ENCODE assay signal across 9 cellular contexts in the genomic region with DNA sequence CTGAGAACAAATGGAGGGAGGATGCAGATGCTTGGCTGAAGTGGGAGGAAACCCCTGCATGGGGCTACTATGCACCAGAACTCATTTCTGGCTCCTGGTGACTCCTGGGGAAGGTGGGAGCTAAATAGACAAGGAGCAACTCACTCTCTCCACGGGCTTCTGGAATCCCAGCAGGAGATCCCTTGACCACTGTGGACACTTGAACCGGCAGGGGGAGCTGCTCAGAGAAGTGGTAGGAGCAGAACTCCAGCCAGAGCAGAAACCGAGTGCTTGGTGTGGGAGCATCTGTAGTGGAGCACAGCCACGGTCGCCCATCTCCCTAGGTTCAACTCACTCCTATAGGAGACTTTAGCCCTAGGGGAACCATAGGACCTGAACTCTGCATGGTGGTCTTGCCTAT.
DNase-seq lines count a peak whose midpoint lies in the region; TF ChIP-seq lines count a peak whose summit lies in the region.
"Had no signal": no experiment of that assay in that cellular context is flagged by ENCODE, and none has a peak within 500 bp of the region (broad histone marks: within the 10 kb centered on the region; RNA-seq: fewer than 3 reads in every experiment).

No MANE protein-coding gene starts in this region.

- TF ChIP-seq CTCF in MCF 10A (IDR thresholded peaks at IDR 0.05; ENCODE audit: unreplicated experiment), result no peak
- TF ChIP-seq CTCF in breast epithelium (IDR thresholded peaks at IDR 0.05), result no peak
- no peak for TF ChIP-seq CTCF in testis (IDR thresholded peaks at IDR 0.05)

- H3K9me3 ChIP-seq in breast epithelium (no peaks in the 10 kb centered on the region), MG63 (no peaks in the 10 kb centered on the region), testis (no peaks in the 10 kb centered on the region)

- H3K36me3 ChIP-seq in breast epithelium, result no peaks in the 10 kb centered on the region
- H3K36me3 ChIP-seq in MG63, result no peaks in the 10 kb centered on the region
- H3K36me3 ChIP-seq in testis (ENCODE audit: low read depth, missing control alignments), result no peaks in the 10 kb centered on the region

- 36 to 64% methylated on average over 5 of the region's 5 CpGs for WGBS in testis, 2 donors

- H3K27me3 ChIP-seq in breast epithelium (peaks cover 0 to 7% of the 10 kb centered on the region in 2 donors), MG63 (no peaks in the 10 kb centered on the region), testis (no peaks in the 10 kb centered on the region)

- no peak overlapping the region for H3K27ac Mint-ChIP-seq in MCF 10A (ENCODE audit: low read depth, unreplicated experiment)

- no peak for TF ChIP-seq POLR2A in breast epithelium (IDR thresholded peaks at IDR 0.05)
- TF ChIP-seq POLR2A in testis (IDR thresholded peaks at IDR 0.05), result no peak

- CTCF ChIA-PET in MCF 10A (lab: Yijun Ruan, JAX), result interaction anchor here (0.6 to 1.2 kb wide), 2 partner anchors 193 to 450 kb away, joined by 3 to 4 read pairs; no protein-coding TSS in a partner anchor

- POLR2A ChIA-PET in MCF 10A (lab: Yijun Ruan, JAX), result no interaction called here

- H3K9me3 Mint-ChIP-seq in MCF 10A (ENCODE audit: unreplicated experiment), result peaks cover 37% of the 10 kb centered on the region

- H3K4me3 ChIP-seq in breast epithelium (no peak overlapping the region), MG63 (no peak overlapping the region), testis (no peak overlapping the region)

- H3K4me3 Mint-ChIP-seq in MCF 10A (ENCODE audit: unreplicated experiment), result no peak overlapping the region

- intact Hi-C loops in MCF 10A (cut with micrococcal nuclease) (no loop called here), breast epithelium (cut with DNase I; ENCODE audit: low total_unique reads) (no loop called here), testis (cut with DNase I; ENCODE audit: low total_unique reads) (no loop called here)

- H3K4me1 ChIP-seq in breast epithelium, result no peaks in the 10 kb centered on the region
- no peaks in the 10 kb centered on the region for H3K4me1 ChIP-seq in testis

- H3K4me1 Mint-ChIP-seq in MCF 10A (ENCODE audit: insufficient read depth, unreplicated experiment), result no peaks in the 10 kb centered on the region

- no peaks in the 10 kb centered on the region for H3K27me3 Mint-ChIP-seq in MCF 10A (ENCODE audit: insufficient read depth, unreplicated experiment)

- no peaks in the 10 kb centered on the region for H3K36me3 Mint-ChIP-seq in MCF 10A (ENCODE audit: insufficient read depth, unreplicated experiment)

- BruUV-seq in MCF 10A (replicated peaks; lab: Mats Ljungman, UMichigan), result no TSS peak

- no peak overlapping the region for H3K27ac ChIP-seq in breast epithelium
- H3K27ac ChIP-seq in testis, result no peak overlapping the region

- DNase-seq in MCF 10A (ENCODE audit: unreplicated experiment) (peak; percentile 52), breast epithelium (ENCODE audit: low spot score in 2 of 2) (no peak), MG63 (peak; percentile 23), ecto neural progenitor cell (ENCODE audit: low spot score) (peak; percentile 57), testis (peak; percentile 20), hepatic stellate cell (ENCODE audit: low spot score) (no peak), germinal center (ENCODE audit: low spot score) (no peak)
- no peak for DNase-seq in stimulated activated CD4-positive, alpha-beta T cell treated with anti-CD3 and anti-CD28 coated beads, Interleukin-4, amount 100 ng/mL, for 1 hour
- DNase-seq: NCI-H446 treated with DMSO at 0.1 percent for 48 hours had no signal

Comparison
In these comparisons a context has a peak if more than half of its experiments do, and no peak if none do; other contexts are left out.
1. DNase-seq: peak in MCF 10A (single experiment), MG63 (single experiment), ecto neural progenitor cell (single experiment) and testis (single experiment); none in breast epithelium (0 of 2), hepatic stellate cell (single experiment), germinal center (single experiment) and stimulated activated CD4-positive, alpha-beta T cell treated with anti-CD3 and anti-CD28 coated beads, Interleukin-4, amount 100 ng/mL, for 1 hour (single experiment).